Comparison of ENCODE assay signal across 20 cellular contexts in the genomic region with DNA sequence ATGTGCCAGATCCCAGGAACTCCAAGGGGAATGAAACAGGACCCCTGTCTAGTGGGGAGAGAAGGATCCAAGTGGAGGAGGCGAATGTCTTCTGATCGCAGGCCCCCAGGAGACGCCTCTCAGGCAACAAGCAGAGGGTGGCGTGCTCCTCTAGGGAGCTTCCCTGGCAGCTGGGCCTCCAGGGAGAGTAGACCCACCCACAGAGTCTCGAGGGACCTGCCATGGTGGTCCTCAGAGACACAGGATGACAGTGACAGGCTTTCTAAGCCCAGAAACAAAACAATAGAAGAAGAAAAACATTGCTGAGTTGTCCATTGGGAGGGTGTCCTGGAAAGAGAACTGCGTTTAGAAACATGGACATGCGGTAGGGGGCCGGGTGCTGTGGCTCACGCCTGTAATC.
DNase-seq lines count a peak whose midpoint lies in the region; ATAC-seq, FAIRE-seq and TF ChIP-seq lines count a peak whose summit lies in the region.
"Had no signal": no experiment of that assay in that cellular context is flagged by ENCODE, and none has a peak within 500 bp of the region (broad histone marks: within the 10 kb centered on the region; RNA-seq: fewer than 3 reads in every experiment).

No MANE protein-coding gene starts in this region.

- no peak for FAIRE-seq in astrocyte (lab: Jason Lieb, UNC)
- FAIRE-seq: D721Med, GM12892, GM19239, H1 had no signal

- no peaks in the 10 kb centered on the region for H3K36me3 ChIP-seq in BLaER1
- H3K36me3 ChIP-seq in astrocyte (ENCODE audit: insufficient read depth, low read length), result no peaks in the 10 kb centered on the region
- H3K36me3 ChIP-seq in trophoblast cell (ENCODE audit: control insufficient read depth in 1 of 2, insufficient read depth in 2 of 2, low read length in 2 of 2), result no peaks in the 10 kb centered on the region

- peaks cover 35% of the 10 kb centered on the region for H3K79me1 ChIP-seq in trophoblast cell (ENCODE audit: low read length)

- H3K27ac ChIP-seq in BLaER1 (no peak overlapping the region), astrocyte (ENCODE audit: low read depth, low read length) (no peak overlapping the region), trophoblast cell (ENCODE audit: low read depth, low read length) (no peak overlapping the region), substantia nigra (ENCODE audit: low read depth, low read length, poor library complexity, severe bottlenecking) (no peak overlapping the region)
- H3K27ac ChIP-seq: C4-2B had no signal

- H4K20me1 ChIP-seq in BLaER1 (no peaks in the 10 kb centered on the region), astrocyte (ENCODE audit: insufficient read depth, low read length) (no peaks in the 10 kb centered on the region)

- H3K9me3 ChIP-seq in BLaER1 (peaks cover 5% of the 10 kb centered on the region), astrocyte (ENCODE audit: insufficient read depth, low read depth, low read length) (no peaks in the 10 kb centered on the region), trophoblast cell (ENCODE audit: insufficient read depth, low read depth, low read length) (no peaks in the 10 kb centered on the region)

- no peak overlapping the region for H3K18ac ChIP-seq in trophoblast cell (ENCODE audit: low read length)

- H4K91ac ChIP-seq in trophoblast cell (ENCODE audit: low read depth, low read length), result peak overlapping the region; percentile 64

- H3K9ac ChIP-seq in BLaER1, result no peak overlapping the region
- no peak overlapping the region for H3K9ac ChIP-seq in astrocyte (ENCODE audit: low read length)
- no peak overlapping the region for H3K9ac ChIP-seq in trophoblast cell (ENCODE audit: low read length)

- CTCF ChIA-PET in T-cell (lab: Charles Lee), result no interaction called here

- no peak overlapping the region for H4K8ac ChIP-seq in trophoblast cell (ENCODE audit: low read depth, low read length)

- POLR2A ChIA-PET in T-cell (lab: Charles Lee), result no interaction called here

- H3K27ac Mint-ChIP-seq in astrocyte (ENCODE audit: unreplicated experiment), result peak overlapping the region; percentile 73
- no peak overlapping the region for H3K27ac Mint-ChIP-seq in T-cell
- H3K27ac Mint-ChIP-seq: B cell; CD4-positive, alpha-beta memory T cell; HFFc6; IgD-negative memory B cell had no signal

- H3K9me3 Mint-ChIP-seq in astrocyte (ENCODE audit: unreplicated experiment), result peaks cover 4% of the 10 kb centered on the region
- peaks cover 0 to 5% (median 3%) of the 10 kb centered on the region in 3 donors for H3K9me3 Mint-ChIP-seq in T-cell

- H3K4me3 ChIP-seq in BLaER1, result no peak overlapping the region
- H3K4me3 ChIP-seq in NB4 (ENCODE audit: low read depth, low read length), result no peak overlapping the region
- no peak overlapping the region for H3K4me3 ChIP-seq in astrocyte (ENCODE audit: insufficient read depth, low read depth, low read length)
- H3K4me3 ChIP-seq in trophoblast cell (ENCODE audit: low read depth, low read length), result no peak overlapping the region

- H2AK5ac ChIP-seq in trophoblast cell (ENCODE audit: low read length), result peak overlapping the region; percentile 67

- H2BK120ac ChIP-seq in trophoblast cell (ENCODE audit: insufficient read depth, low read length, poor library complexity), result peak overlapping the region; percentile 1

- H3K14ac ChIP-seq in trophoblast cell (ENCODE audit: low read length), result no peak overlapping the region

- H3K4me3 Mint-ChIP-seq in astrocyte (ENCODE audit: unreplicated experiment), result no peak overlapping the region
- H3K4me3 Mint-ChIP-seq in T-cell, result no peak overlapping the region
- H3K4me3 Mint-ChIP-seq: B cell; CD4-positive, alpha-beta memory T cell; HFFc6; IgD-negative memory B cell had no signal

- peaks cover 4% of the 10 kb centered on the region for H3K4me1 Mint-ChIP-seq in astrocyte (ENCODE audit: low read depth, unreplicated experiment)
- no peaks in the 10 kb centered on the region for H3K4me1 Mint-ChIP-seq in T-cell
- H3K4me1 Mint-ChIP-seq: B cell, IgD-negative memory B cell had no signal

- no peak for TF ChIP-seq POLR2A in NB4 (IDR thresholded peaks at IDR 0.05; ENCODE audit: extremely low read depth, insufficient read length)

- H3K23ac ChIP-seq in trophoblast cell (ENCODE audit: low read length), result no peak overlapping the region

- H4K12ac ChIP-seq in trophoblast cell (ENCODE audit: low read depth, low read length), result no peak overlapping the region

- peaks cover 7% of the 10 kb centered on the region; the same call in 1 of the 2 replicates for H3K4me1 ChIP-seq in BLaER1
- H3K4me1 ChIP-seq in astrocyte (ENCODE audit: insufficient read depth, low read length), result no peaks in the 10 kb centered on the region
- peaks cover 9 to 28% of the 10 kb centered on the region in 2 experiments for H3K4me1 ChIP-seq in trophoblast cell (ENCODE audit: control insufficient read depth in 1 of 2, insufficient read depth in 2 of 2, low read length in 2 of 2)

- TF ChIP-seq CTCF in NB4 (IDR thresholded peaks at IDR 0.05; ENCODE audit: low read depth, low read length) (no peak), astrocyte (IDR thresholded peaks at IDR 0.05; ENCODE audit: insufficient read depth, low read depth, low read length) (no peak)

- ATAC-seq in T-cell (replicated peaks in 1 of 4), result no peak

- H2BK5ac ChIP-seq in trophoblast cell (ENCODE audit: low read depth, low read length, poor library complexity), result peak overlapping the region; percentile 42

- DNase-seq in NB4 (ENCODE audit: low read depth), result peak; percentile 94
- no peak for DNase-seq in astrocyte (ENCODE audit: low read depth)
- no peak for DNase-seq in trophoblast cell
- DNase-seq in substantia nigra (lab: John Stamatoyannopoulos, UW), result no peak
- DNase-seq in activated CD4-positive, CD25-positive, alpha-beta regulatory T cell (lab: John Stamatoyannopoulos, UW), result no peak
- no peak for DNase-seq in T-cell
- DNase-seq: CD4-positive, alpha-beta memory T cell; DMS153; DMS79 treated with DMSO at 0.1 percent for 48 hours; GDM1; HCEC 1CT; HFFc6 had no signal

- H3K79me2 ChIP-seq in astrocyte (ENCODE audit: insufficient read depth, low read length), result no peaks in the 10 kb centered on the region
- H3K79me2 ChIP-seq in trophoblast cell (ENCODE audit: control insufficient read depth, insufficient read depth, low read length, poor library complexity), result peaks cover 2% of the 10 kb centered on the region

- WGBS in trophoblast cell (ENCODE audit: extremely low coverage, insufficient coverage, insufficient read length), result no CpG with 5 or more reads among the region's 9 CpGs

- H3K27me3 Mint-ChIP-seq in astrocyte (ENCODE audit: low read depth, unreplicated experiment), result no peaks in the 10 kb centered on the region
- H3K27me3 Mint-ChIP-seq in T-cell, result no peaks in the 10 kb centered on the region
- H3K27me3 Mint-ChIP-seq: B cell; CD4-positive, alpha-beta memory T cell; IgD-negative memory B cell had no signal

- H2AFZ ChIP-seq in astrocyte (ENCODE audit: low read depth, low read length) (no peak overlapping the region), trophoblast cell (ENCODE audit: insufficient read depth, low read length, poor library complexity) (no peak overlapping the region)

- peak overlapping the region; percentile 34 for H2BK12ac ChIP-seq in trophoblast cell (ENCODE audit: low read length)

- H3K36me3 Mint-ChIP-seq in astrocyte (ENCODE audit: low read depth, unreplicated experiment) (no peaks in the 10 kb centered on the region), T-cell (peaks cover 5% of the 10 kb centered on the region)
- H3K36me3 Mint-ChIP-seq: CD4-positive, alpha-beta memory T cell had no signal

- H3K27me3 ChIP-seq in BLaER1 (no peaks in the 10 kb centered on the region), astrocyte (ENCODE audit: insufficient read depth, low read length) (no peaks in the 10 kb centered on the region), trophoblast cell (ENCODE audit: insufficient read depth, low read length) (no peaks in the 10 kb centered on the region)

- H3K4ac ChIP-seq in trophoblast cell (ENCODE audit: low read depth, low read length), result no peak overlapping the region

- peak overlapping the region; percentile 3; the same call in 1 of the 2 replicates for H3K4me2 ChIP-seq in BLaER1
- H3K4me2 ChIP-seq in astrocyte (ENCODE audit: low read length), result no peak overlapping the region
- no peak overlapping the region for H3K4me2 ChIP-seq in trophoblast cell (ENCODE audit: low read length)
